ENCODE assay signal across 11 cellular contexts in genomic region chr1:17561561-17561985, GRCh38. TPM values are rescaled to one million over a fixed set of nuclear protein-coding genes. Genes with fewer than 3 reads are reported as not detected.
DNase-seq lines count a peak whose midpoint lies in the region; ATAC-seq, FAIRE-seq and TF ChIP-seq lines count a peak whose summit lies in the region.
"Had no signal": no experiment of that assay in that cellular context is flagged by ENCODE, and none has a peak within 500 bp of the region (broad histone marks: within the 10 kb centered on the region; RNA-seq: fewer than 3 reads in every experiment).

No MANE protein-coding gene starts in this region.

- 91 to 93% methylated on average over 9 of the region's 9 CpGs for WGBS in endodermal cell (ENCODE audit: insufficient coverage in 1 of 2, insufficient read length in 1 of 2), 2 experiments

- no peak for TF ChIP-seq POLR2A in GM12892 (IDR thresholded peaks at IDR 0.05; ENCODE audit: low read depth, low read length)

- H3K27me3 Mint-ChIP-seq in endodermal cell (ENCODE audit: insufficient read depth), result peaks cover 41% of the 10 kb centered on the region

- no peak overlapping the region for H3K9ac ChIP-seq in endodermal cell (ENCODE audit: extremely low read depth, low read length, poor library complexity, severe bottlenecking)

- no peak overlapping the region for H3K4me3 Mint-ChIP-seq in endodermal cell

- peaks cover 15% of the 10 kb centered on the region for H3K4me1 Mint-ChIP-seq in endodermal cell

- no peaks in the 10 kb centered on the region for H3K9me3 Mint-ChIP-seq in endodermal cell

- FAIRE-seq in GM12892 (lab: Jason Lieb, UNC), result no peak

- H3K36me3 Mint-ChIP-seq in endodermal cell (ENCODE audit: low read depth), result no peaks in the 10 kb centered on the region

- H3K9me3 ChIP-seq in MG63 (no peaks in the 10 kb centered on the region), endodermal cell (ENCODE audit: control insufficient read depth, low read length) (no peaks in the 10 kb centered on the region), muscle layer of duodenum (ENCODE audit: control insufficient read depth in 1 of 2, low read length in 2 of 2) (no peaks in the 10 kb centered on the region), upper lobe of right lung (no peaks in the 10 kb centered on the region)

- peaks cover 7% of the 10 kb centered on the region for H3K4me1 ChIP-seq in endodermal cell (ENCODE audit: control insufficient read depth, insufficient read depth, low read length)
- H3K4me1 ChIP-seq in muscle layer of duodenum (ENCODE audit: control insufficient read depth in 1 of 2, insufficient read depth in 2 of 2, low read length in 2 of 2), result peaks cover 9 to 41% of the 10 kb centered on the region in 2 donors
- H3K4me1 ChIP-seq in upper lobe of right lung, result peaks cover 25% of the 10 kb centered on the region

- H3K36me3 ChIP-seq in MG63 (no peaks in the 10 kb centered on the region), endodermal cell (ENCODE audit: control insufficient read depth, insufficient read depth, low read length) (no peaks in the 10 kb centered on the region), muscle layer of duodenum (ENCODE audit: control insufficient read depth in 1 of 2, insufficient read depth in 2 of 2, low read length in 2 of 2) (no peaks in the 10 kb centered on the region), upper lobe of right lung (no peaks in the 10 kb centered on the region)

- H3K27me3 ChIP-seq in MG63 (no peaks in the 10 kb centered on the region), endodermal cell (ENCODE audit: control insufficient read depth, insufficient read depth, low read length, poor library complexity, severe bottlenecking) (peaks cover 8% of the 10 kb centered on the region), muscle layer of duodenum (ENCODE audit: low read depth, low read length) (no peaks in the 10 kb centered on the region), upper lobe of right lung (no peaks in the 10 kb centered on the region)

- no peak for TF ChIP-seq CTCF in endodermal cell (conservative IDR thresholded peaks at IDR 0.05)
- no peak for TF ChIP-seq CTCF in upper lobe of right lung (IDR thresholded peaks at IDR 0.05)

- no peak overlapping the region for H3K27ac ChIP-seq in endodermal cell (ENCODE audit: low read depth, low read length)
- H3K27ac ChIP-seq in muscle layer of duodenum (ENCODE audit: low read length), result peak overlapping the region; percentile 81
- H3K27ac ChIP-seq in upper lobe of right lung, result peak overlapping the region; percentile 73

- H3K4me3 ChIP-seq in MG63 (no peak overlapping the region), endodermal cell (ENCODE audit: low read length) (no peak overlapping the region), muscle layer of duodenum (ENCODE audit: low read depth in 1 of 2, low read length in 2 of 2) (no peak overlapping the region), upper lobe of right lung (no peak overlapping the region)

- intact Hi-C loops in upper lobe of right lung (cut with DNase I), result no loop called here

- ATAC-seq in upper lobe of right lung (peak; percentile 73), GM18868 (IDR thresholded peaks at IDR 0.05; ENCODE audit: unreplicated experiment) (no peak), GM19351 (IDR thresholded peaks at IDR 0.05; ENCODE audit: unreplicated experiment) (no peak)

- H3K27ac Mint-ChIP-seq in endodermal cell, result no peak overlapping the region

- DNase-seq in MG63 (peak; percentile 72), endodermal cell (peak; percentile 41), upper lobe of right lung (no peak), GM12892 (ENCODE audit: insufficient read length) (no peak), midbrain (lab: John Stamatoyannopoulos, UW) (no peak)
- DNase-seq: activated CD8-positive, alpha-beta memory T cell treated with anti-CD3 and anti-CD28 coated beads for 24 hours; central memory CD4-positive, alpha-beta T cell; NCI-H1417 had no signal

RNA-seq across cellular contexts. Expression of gene ARHGEF10L, which starts 22.1 kb away (rescaled TPM):
- 7.6 and 15.9 TPM in 2 replicates for total RNA-seq in MG63 (2014; rRNA removed; shearing (Covaris generic); ENCODE audit: low replicate concordance)
- total RNA-seq in endodermal cell (10 to 100 TPM in 1 of 2 donors, 1 to 10 TPM in 1; 5.2 to 10.5 TPM), upper lobe of right lung (34.1 TPM)
- polyA plus RNA-seq in endodermal cell (2013, experiment 1 of 2), result 27.7 TPM
- 26.5 TPM for polyA plus RNA-seq in endodermal cell (2013, experiment 2 of 2)
- polyA plus RNA-seq in GM12892 (2012; ENCODE audit: missing spikeins), result 0.59 TPM

Comparison
In these comparisons a context has a peak if more than half of its experiments do, and no peak if none do; other contexts are left out.
1. DNase-seq: peak in MG63 (single experiment) and endodermal cell (single experiment); none in upper lobe of right lung (single experiment), GM12892 (single experiment) and midbrain (single experiment).